1 cellular context compared by ENCODE assay signal in genomic region chr9:126618590-126619335, GRCh38.
TF ChIP-seq lines count a peak whose summit lies in the region.

No MANE protein-coding gene starts in this region.

TF ChIP-seq in H1, 55 proteins besides CTCF, POLR2A, EP300 and RAD21 (continued from another document):
- TF ChIP-seq RFX5 (IDR thresholded peaks at IDR 0.05; ENCODE audit: borderline replicate concordance, low read depth, low read length) (no peak), SRF (IDR thresholded peaks at IDR 0.05; ENCODE audit: low read depth, low read length) (no peak), RBBP5 (IDR thresholded peaks at IDR 0.05; ENCODE audit: borderline replicate concordance, low read depth, low read length) (peak; percentile 56; the same call in 1 of the 2 replicates), POU5F1 (IDR thresholded peaks at IDR 0.05; ENCODE audit: low read depth, low read length) (no peak), JUN (IDR thresholded peaks at IDR 0.05; ENCODE audit: low read depth, low read length) (no peak), SIRT6 (IDR thresholded peaks at IDR 0.05; ENCODE audit: low read length) (no peak), PHF8 (conservative IDR thresholded peaks at IDR 0.05; ENCODE audit: low read depth, low read length) (no peak), SP2 (IDR thresholded peaks at IDR 0.05; ENCODE audit: low read length) (no peak), CTBP2 (IDR thresholded peaks at IDR 0.05; ENCODE audit: borderline replicate concordance, insufficient read depth, insufficient read length, low read length) (peak; percentile 94), EZH2 (IDR thresholded peaks at IDR 0.05; ENCODE audit: low read depth, low read length, severe bottlenecking) (peak; percentile 88), TEAD4 (IDR thresholded peaks at IDR 0.05; ENCODE audit: low read depth, low read length) (no peak), ASH2L (IDR thresholded peaks at IDR 0.05; ENCODE audit: low read length) (no peak), SIX5 (IDR thresholded peaks at IDR 0.05; ENCODE audit: low read depth, low read length) (no peak), SUZ12 (IDR thresholded peaks at IDR 0.05; ENCODE audit: low read length) (peak; percentile 85), CHD7 (IDR thresholded peaks at IDR 0.05; ENCODE audit: insufficient replicate concordance, low read length) (no peak), KDM4A (IDR thresholded peaks at IDR 0.05; ENCODE audit: low read depth, low read length, severe bottlenecking) (peak; percentile 56), ZNF274 (IDR thresholded peaks at IDR 0.05; ENCODE audit: borderline replicate concordance, extremely low read depth, low read length) (no peak), TAF7 (optimal IDR thresholded peaks at IDR 0.05; ENCODE audit: borderline replicate concordance, low read depth, low read length) (no peak), YY1 (IDR thresholded peaks at IDR 0.05; ENCODE audit: low read depth, low read length) (no peak), BCL11A (IDR thresholded peaks at IDR 0.05; ENCODE audit: low read depth in 2 of 2, low read length in 2 of 2) (no peak), CREB1 (IDR thresholded peaks at IDR 0.05) (no peak), RNF2 (IDR thresholded peaks at IDR 0.05; ENCODE audit: borderline replicate concordance, low read depth, low read length, missing control alignments, poor library complexity, severe bottlenecking) (peak; percentile 88)
- TF ChIP-seq, protein P1, sequence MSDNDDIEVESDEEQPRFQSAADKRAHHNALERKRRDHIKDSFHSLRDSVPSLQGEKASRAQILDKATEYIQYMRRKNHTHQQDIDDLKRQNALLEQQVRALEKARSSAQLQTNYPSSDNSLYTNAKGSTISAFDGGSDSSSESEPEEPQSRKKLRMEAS (IDR thresholded peaks at IDR 0.05): no peak
